Comparison of ENCODE assay signal across 2 cellular contexts in genomic region chr1:17207966-17208418, GRCh38.
TF ChIP-seq lines count a peak whose summit lies in the region.

No MANE protein-coding gene starts in this region.

TF ChIP-seq in H1, 55 proteins besides CTCF, POLR2A, EP300 and RAD21 (continued from another document):
- TF ChIP-seq ATF3 (IDR thresholded peaks at IDR 0.05; ENCODE audit: insufficient read depth, low read depth, low read length) (no peak), BACH1 (IDR thresholded peaks at IDR 0.05; ENCODE audit: low read length) (no peak), POU5F1 (IDR thresholded peaks at IDR 0.05; ENCODE audit: low read depth, low read length) (no peak), SP1 (IDR thresholded peaks at IDR 0.05; ENCODE audit: low read depth, low read length) (no peak), CHD2 (IDR thresholded peaks at IDR 0.05; ENCODE audit: low read length) (no peak), RNF2 (IDR thresholded peaks at IDR 0.05; ENCODE audit: borderline replicate concordance, low read depth, low read length, missing control alignments, poor library complexity, severe bottlenecking) (no peak), JUN (IDR thresholded peaks at IDR 0.05; ENCODE audit: low read depth, low read length) (no peak), SP4 (IDR thresholded peaks at IDR 0.05; ENCODE audit: low read length) (no peak), CHD7 (IDR thresholded peaks at IDR 0.05; ENCODE audit: insufficient replicate concordance, low read length) (no peak), CTBP2 (IDR thresholded peaks at IDR 0.05; ENCODE audit: borderline replicate concordance, insufficient read depth, insufficient read length, low read length) (no peak), TBP (IDR thresholded peaks at IDR 0.05; ENCODE audit: low read depth, low read length) (no peak), CHD1 (IDR thresholded peaks at IDR 0.05; ENCODE audit: low read depth, low read length) (no peak)

TF ChIP-seq in GM23338, 12 proteins besides CTCF, POLR2A, EP300 and RAD21 (continued from another document):
- no peak for TF ChIP-seq REST (IDR thresholded peaks at IDR 0.05; ENCODE audit: unreplicated experiment)
- TF ChIP-seq ZNF114 (CRISPR knock-in tag; IDR thresholded peaks at IDR 0.05), result no peak
- TF ChIP-seq JUNB (IDR thresholded peaks at IDR 0.05; ENCODE audit: unreplicated experiment), result no peak
- no peak for TF ChIP-seq EZH2 (IDR thresholded peaks at IDR 0.05; ENCODE audit: low read depth, unreplicated experiment)
- no peak for TF ChIP-seq ETS1 (IDR thresholded peaks at IDR 0.05)
- no peak for TF ChIP-seq ZNF462 (CRISPR knock-in tag; IDR thresholded peaks at IDR 0.05)
- TF ChIP-seq ZNF331 (CRISPR knock-in tag; IDR thresholded peaks at IDR 0.05; ENCODE audit: low read depth), result no peak
- TF ChIP-seq STAT1 (IDR thresholded peaks at IDR 0.05; ENCODE audit: unreplicated experiment), result no peak
- TF ChIP-seq NANOG (IDR thresholded peaks at IDR 0.05; ENCODE audit: borderline replicate concordance), result no peak
- no peak for TF ChIP-seq POLR2AphosphoS5 (IDR thresholded peaks at IDR 0.05; ENCODE audit: low read depth)
TF ChIP-seq in GM23338: peak in this region for 0.
